In genomic region chr4:8690216-8690786, GRCh38 we compare ENCODE assay signal across 22 cellular contexts.
DNase-seq lines count a peak whose midpoint lies in the region; ATAC-seq and TF ChIP-seq lines count a peak whose summit lies in the region.
"Had no signal": no experiment of that assay in that cellular context is flagged by ENCODE, and none has a peak within 500 bp of the region (broad histone marks: within the 10 kb centered on the region; RNA-seq: fewer than 3 reads in every experiment).

No MANE protein-coding gene starts in this region.

- no peak for TF ChIP-seq POLR2A in suprapubic skin (IDR thresholded peaks at IDR 0.05)

- H3K4me1 Mint-ChIP-seq in naive thymus-derived CD4-positive, alpha-beta T cell = no peaks in the 10 kb centered on the region
- H3K4me1 Mint-ChIP-seq in CD8-positive, alpha-beta T cell (ENCODE audit: low read depth) = no peaks in the 10 kb centered on the region

- H3K27ac ChIP-seq in naive thymus-derived CD4-positive, alpha-beta T cell (ENCODE audit: low read depth, low read length) = no peak overlapping the region
- H3K27ac ChIP-seq in suprapubic skin = no peak overlapping the region
- H3K27ac ChIP-seq in CD8-positive, alpha-beta T cell (ENCODE audit: low read depth, low read length) = no peak overlapping the region
- H3K27ac ChIP-seq: BLaER1, RWPE1 had no signal

- no peaks in the 10 kb centered on the region for H3K9me3 ChIP-seq in naive thymus-derived CD4-positive, alpha-beta T cell (ENCODE audit: control insufficient read depth in 2 of 3, low read length in 3 of 3)
- H3K9me3 ChIP-seq in suprapubic skin = no peaks in the 10 kb centered on the region
- no peaks in the 10 kb centered on the region for H3K9me3 ChIP-seq in CD8-positive, alpha-beta T cell (ENCODE audit: low read length)
- H3K9me3 ChIP-seq: BLaER1 had no signal

- 67% methylated on average over 16 of the region's 16 CpGs for WGBS in suprapubic skin

- POLR2A ChIA-PET in naive thymus-derived CD4-positive, alpha-beta T cell (lab: Charles Lee) = no interaction called here
- POLR2A ChIA-PET in CD8-positive, alpha-beta T cell (lab: Charles Lee) = no interaction called here

- peaks cover 0 to 14% (median 3%) of the 10 kb centered on the region in 11 donors for H3K9me3 Mint-ChIP-seq in naive thymus-derived CD4-positive, alpha-beta T cell
- H3K9me3 Mint-ChIP-seq in CD8-positive, alpha-beta T cell = peaks cover under 1% of the 10 kb centered on the region

- H3K36me3 ChIP-seq in H7 (replicated peaks; ENCODE audit: control insufficient read depth, insufficient read depth, low read length) (no peaks in the 10 kb centered on the region), suprapubic skin (no peaks in the 10 kb centered on the region)
- no peaks in the 10 kb centered on the region for H3K36me3 ChIP-seq in naive thymus-derived CD4-positive, alpha-beta T cell (ENCODE audit: control insufficient read depth in 2 of 3, insufficient read depth in 3 of 3, low read length in 3 of 3)
- no peaks in the 10 kb centered on the region for H3K36me3 ChIP-seq in CD8-positive, alpha-beta T cell (ENCODE audit: insufficient read depth, low read length)
- H3K36me3 ChIP-seq: BLaER1 had no signal

- H3K36me3 Mint-ChIP-seq in naive thymus-derived CD4-positive, alpha-beta T cell = no peaks in the 10 kb centered on the region
- no peaks in the 10 kb centered on the region for H3K36me3 Mint-ChIP-seq in CD8-positive, alpha-beta T cell
- H3K36me3 Mint-ChIP-seq: CD4-positive, alpha-beta memory T cell had no signal

- H3K4me3 Mint-ChIP-seq in naive thymus-derived CD4-positive, alpha-beta T cell = no peak overlapping the region
- H3K4me3 Mint-ChIP-seq in CD8-positive, alpha-beta T cell = no peak overlapping the region
- H3K4me3 Mint-ChIP-seq: CD4-positive, alpha-beta memory T cell had no signal

- H3K4me1 ChIP-seq in naive thymus-derived CD4-positive, alpha-beta T cell (ENCODE audit: control insufficient read depth in 2 of 2, insufficient read depth in 2 of 2, low read length in 2 of 2) = no peaks in the 10 kb centered on the region
- H3K4me1 ChIP-seq in suprapubic skin = no peaks in the 10 kb centered on the region
- no peaks in the 10 kb centered on the region for H3K4me1 ChIP-seq in CD8-positive, alpha-beta T cell (ENCODE audit: insufficient read depth, low read length)
- H3K4me1 ChIP-seq: BLaER1 had no signal

- H3K4me3 ChIP-seq in H7 (ENCODE audit: insufficient read depth, low read depth, low read length) = no peak overlapping the region
- no peak overlapping the region for H3K4me3 ChIP-seq in naive thymus-derived CD4-positive, alpha-beta T cell (ENCODE audit: low read length)
- no peak overlapping the region for H3K4me3 ChIP-seq in suprapubic skin
- H3K4me3 ChIP-seq in CD8-positive, alpha-beta T cell (ENCODE audit: low read depth, low read length) = no peak overlapping the region
- H3K4me3 ChIP-seq: BLaER1 had no signal

- H3K27ac Mint-ChIP-seq in naive thymus-derived CD4-positive, alpha-beta T cell = no peak overlapping the region
- H3K27ac Mint-ChIP-seq in CD8-positive, alpha-beta T cell = no peak overlapping the region
- H3K27ac Mint-ChIP-seq: CD4-positive, alpha-beta memory T cell had no signal

- CTCF ChIA-PET in naive thymus-derived CD4-positive, alpha-beta T cell (lab: Charles Lee) = interaction anchor here (0.7 kb wide), 1 partner anchor 29 kb away, joined by 4 read pairs; no protein-coding TSS in a partner anchor
- CTCF ChIA-PET in CD8-positive, alpha-beta T cell (lab: Charles Lee) = no interaction called here

- TF ChIP-seq CTCF in suprapubic skin (IDR thresholded peaks at IDR 0.05) = no peak
- no peak for TF ChIP-seq CTCF in CD8-positive, alpha-beta T cell (IDR thresholded peaks at IDR 0.05)

- DNase-seq in H7 = peak; percentile 60
- peak; percentile 38 for DNase-seq in ecto neural progenitor cell (ENCODE audit: low spot score)
- no peak for DNase-seq in naive thymus-derived CD4-positive, alpha-beta T cell
- peak; percentile 40 to 74 for DNase-seq in suprapubic skin (ENCODE audit: low spot score in 2 of 2)
- DNase-seq in DMS79 (lab: John Stamatoyannopoulos, UW) = no peak
- no peak for DNase-seq in pons (ENCODE audit: low spot score)
- no peak for DNase-seq in CD8-positive, alpha-beta T cell
- DNase-seq: ACHN; Calu3; CD4-positive, alpha-beta memory T cell; GDM1; Karpas-422; NCI-H1694; NCI-H2081; NCI-H2171; NCI-H345; NCI-H524; NCI-H774; NK-92 treated with Interleukin-12 subunit alpha and Interleukin-12 subunit beta, amount 100 ng/mL, for 24 hours; SHP77 treated with DMSO at 0.1 percent for 48 hours had no signal

- TF ChIP-seq EP300 in suprapubic skin (IDR thresholded peaks at IDR 0.05) = no peak

- H3K27me3 Mint-ChIP-seq in naive thymus-derived CD4-positive, alpha-beta T cell = peaks cover 0 to 36% (median 16%) of the 10 kb centered on the region in 5 donors
- peaks cover 11% of the 10 kb centered on the region for H3K27me3 Mint-ChIP-seq in CD8-positive, alpha-beta T cell (ENCODE audit: low read depth)

- peak; percentile 12 for ATAC-seq in naive thymus-derived CD4-positive, alpha-beta T cell
- ATAC-seq in CD8-positive, alpha-beta T cell = no peak

- intact Hi-C loops in naive thymus-derived CD4-positive, alpha-beta T cell (cut with micrococcal nuclease) = no loop called here
- intact Hi-C loops in CD8-positive, alpha-beta T cell (cut with DNase I, micrococcal nuclease) = no loop called here

- H3K27me3 ChIP-seq in H7 (ENCODE audit: control insufficient read depth, insufficient read depth, low read length) = no peaks in the 10 kb centered on the region; the same call in 1 of the 2 replicates
- no peaks in the 10 kb centered on the region for H3K27me3 ChIP-seq in naive thymus-derived CD4-positive, alpha-beta T cell (ENCODE audit: control insufficient read depth in 2 of 2, insufficient read depth in 2 of 2, low read length in 2 of 2)
- peaks cover 54% of the 10 kb centered on the region for H3K27me3 ChIP-seq in suprapubic skin
- H3K27me3 ChIP-seq in CD8-positive, alpha-beta T cell (ENCODE audit: insufficient read depth, low read length) = no peaks in the 10 kb centered on the region
- H3K27me3 ChIP-seq: BLaER1 had no signal

Comparison
In these comparisons a context has a peak if more than half of its experiments do, and no peak if none do; other contexts are left out.
1. DNase-seq: peak in H7 (single experiment), ecto neural progenitor cell (single experiment) and suprapubic skin (2 of 2); none in naive thymus-derived CD4-positive, alpha-beta T cell (0 of 9), DMS79 (single experiment), pons (single experiment) and CD8-positive, alpha-beta T cell (0 of 7).